8 cellular contexts compared by ENCODE assay signal in genomic region chr17:44775136-44775837, GRCh38. TPM values are rescaled to one million over a fixed set of nuclear protein-coding genes. Genes with fewer than 3 reads are reported as not detected.
A peak's percentile ranks its signal among the peaks of the same experiment; 100 is the strongest.
DNase-seq lines count a peak whose midpoint lies in the region; ATAC-seq and TF ChIP-seq lines count a peak whose summit lies in the region.

No MANE protein-coding gene starts in this region.

- H3K4me3 Mint-ChIP-seq in HFFc6 = peak overlapping the region; percentile 87
- H3K4me3 Mint-ChIP-seq in activated naive CD8-positive, alpha-beta T cell treated with anti-CD3 and anti-CD28 coated beads, Interleukin-2, amount 10 ng/mL, durations not matched to agents 7 days and 5 days = peak overlapping the region; percentile 86

- H3K9me3 ChIP-seq in SK-N-MC (ENCODE audit: low read depth, low read length) (no peaks in the 10 kb centered on the region), upper lobe of right lung (no peaks in the 10 kb centered on the region)

- H3K27me3 ChIP-seq in GM06990 (replicated peaks; ENCODE audit: control insufficient read depth, insufficient read depth, low read length) (peaks cover 2% of the 10 kb centered on the region; the same call in 1 of the 2 replicates), upper lobe of right lung (peaks cover 19% of the 10 kb centered on the region)

- H3K4me3 ChIP-seq in GM06990 (replicated peaks; ENCODE audit: low read depth, low read length) (peak overlapping the region; percentile 72), SK-N-MC (peak overlapping the region; percentile 88), upper lobe of right lung (peak overlapping the region; percentile 58)

- peak; percentile 95 for DNase-seq in GM06990 (ENCODE audit: extremely low read depth, insufficient read length)
- DNase-seq in HFFc6 = peak; percentile 97
- peak; percentile 97 for DNase-seq in NCI-H1048 (lab: John Stamatoyannopoulos, UW)
- peak; percentile 93 for DNase-seq in SK-N-MC (ENCODE audit: low read depth, low spot score)
- DNase-seq in activated naive CD8-positive, alpha-beta T cell treated with anti-CD3 and anti-CD28 coated beads, Interleukin-2, amount 10 ng/mL, durations not matched to agents 7 days and 5 days = peak; percentile 94
- peak; percentile 99 for DNase-seq in cardiac septum (ENCODE audit: low spot score)
- peak; percentile 93 for DNase-seq in pons (ENCODE audit: low spot score)
- no peak for DNase-seq in upper lobe of right lung

- no peak overlapping the region for H3K27ac ChIP-seq in SK-N-MC
- H3K27ac ChIP-seq in upper lobe of right lung = no peak overlapping the region

- TF ChIP-seq CTCF in GM06990 (IDR thresholded peaks at IDR 0.05; ENCODE audit: insufficient read depth, low read length, poor library complexity, severe bottlenecking) = no peak
- TF ChIP-seq CTCF in HFFc6 (IDR thresholded peaks at IDR 0.05) = peak; percentile 72
- peak; percentile 3 for TF ChIP-seq CTCF in upper lobe of right lung (IDR thresholded peaks at IDR 0.05)

- peaks cover 11% of the 10 kb centered on the region for H3K4me1 ChIP-seq in upper lobe of right lung

- no peak overlapping the region for H3K27ac Mint-ChIP-seq in HFFc6
- H3K27ac Mint-ChIP-seq in activated naive CD8-positive, alpha-beta T cell treated with anti-CD3 and anti-CD28 coated beads, Interleukin-2, amount 10 ng/mL, durations not matched to agents 7 days and 5 days = peak overlapping the region; percentile 45

- H3K36me3 ChIP-seq in GM06990 (ENCODE audit: control insufficient read depth, insufficient read depth, low read length) (no peaks in the 10 kb centered on the region), SK-N-MC (ENCODE audit: insufficient read depth, low read length) (no peaks in the 10 kb centered on the region), upper lobe of right lung (no peaks in the 10 kb centered on the region)

- intact Hi-C loops in cardiac septum (cut with DNase I) = loop anchor here (5.0 kb wide), 2 partner anchors 247 to 357 kb away; partner anchors contain the start of gene PLCD3
- intact Hi-C loops in upper lobe of right lung (cut with DNase I) = loop anchor here (5.0 kb wide), 1 partner anchor 92 kb away; no protein-coding TSS in a partner anchor

- H3K27me3 Mint-ChIP-seq in HFFc6 (ENCODE audit: insufficient read depth) = peaks cover 7% of the 10 kb centered on the region
- peaks cover 21% of the 10 kb centered on the region for H3K27me3 Mint-ChIP-seq in activated naive CD8-positive, alpha-beta T cell treated with anti-CD3 and anti-CD28 coated beads, Interleukin-2, amount 10 ng/mL, durations not matched to agents 7 days and 5 days

- H3K4me1 Mint-ChIP-seq in HFFc6 (ENCODE audit: low read depth) = no peaks in the 10 kb centered on the region
- peaks cover 7% of the 10 kb centered on the region for H3K4me1 Mint-ChIP-seq in activated naive CD8-positive, alpha-beta T cell treated with anti-CD3 and anti-CD28 coated beads, Interleukin-2, amount 10 ng/mL, durations not matched to agents 7 days and 5 days

- no peaks in the 10 kb centered on the region for H3K36me3 Mint-ChIP-seq in HFFc6 (ENCODE audit: low read depth)
- H3K36me3 Mint-ChIP-seq in activated naive CD8-positive, alpha-beta T cell treated with anti-CD3 and anti-CD28 coated beads, Interleukin-2, amount 10 ng/mL, durations not matched to agents 7 days and 5 days = no peaks in the 10 kb centered on the region

- POLR2A ChIA-PET in activated naive CD8-positive, alpha-beta T cell treated with anti-CD3 and anti-CD28 coated beads, Interleukin-2, amount 10 ng/mL, durations not matched to agents 7 days and 5 days (lab: Charles Lee) = interaction anchor here (0.7 to 1.4 kb wide), 6 partner anchors 56 to 276 kb away, joined by 3 to 7 read pairs (median 4); partner anchors contain the start of gene EFTUD2

- no peak overlapping the region for H3K9ac ChIP-seq in SK-N-MC (ENCODE audit: insufficient read length)

- H3K9me3 Mint-ChIP-seq in HFFc6 = no peaks in the 10 kb centered on the region
- H3K9me3 Mint-ChIP-seq in activated naive CD8-positive, alpha-beta T cell treated with anti-CD3 and anti-CD28 coated beads, Interleukin-2, amount 10 ng/mL, durations not matched to agents 7 days and 5 days = no peaks in the 10 kb centered on the region

- peak; percentile 96 for ATAC-seq in activated naive CD8-positive, alpha-beta T cell treated with anti-CD3 and anti-CD28 coated beads, Interleukin-2, amount 10 ng/mL, durations not matched to agents 7 days and 5 days (ENCODE audit: low read depth)
- ATAC-seq in upper lobe of right lung = peak; percentile 96

RNA-seq across cellular contexts. Expression of gene ADAM11, which starts 16.5 kb away (rescaled TPM):
- under 1 TPM; 0.14 to 0.27 (median 0.16) TPM for total RNA-seq in HFFc6 (2021; fragmentation: NEBNext Ultra II Directional; extraction: Animal tissue kit (Norgen Biotek cat#: 25700))
- total RNA-seq in activated naive CD8-positive, alpha-beta T cell treated with anti-CD3 and anti-CD28 coated beads, Interleukin-2, amount 10 ng/mL, durations not matched to agents 7 days and 5 days = under 1 TPM; 0.55 to 0.77 TPM
- total RNA-seq in cardiac septum (1.00 TPM), upper lobe of right lung (0.43 TPM)

RNA-seq across cellular contexts. Expression of gene GJC1, which starts 54.8 kb away (rescaled TPM):
- total RNA-seq in HFFc6 (2021; fragmentation: NEBNext Ultra II Directional; extraction: Animal tissue kit (Norgen Biotek cat#: 25700)) = 10 to 100 TPM; 47.3 to 71.3 (median 59.3) TPM
- 1 to 10 TPM; 1.0 to 1.4 TPM for total RNA-seq in activated naive CD8-positive, alpha-beta T cell treated with anti-CD3 and anti-CD28 coated beads, Interleukin-2, amount 10 ng/mL, durations not matched to agents 7 days and 5 days
- 32.0 TPM for total RNA-seq in cardiac septum
- 22.8 TPM for total RNA-seq in upper lobe of right lung
